Comparison of ENCODE assay signal across 19 cellular contexts in genomic region chr9:93476924-93477323, GRCh38.
"Had no signal": no experiment of that assay in that cellular context is flagged by ENCODE, and none has a peak within 500 bp of the region (broad histone marks: within the 10 kb centered on the region; RNA-seq: fewer than 3 reads in every experiment).

No MANE protein-coding gene starts in this region.

- DNase-seq: activated CD4-positive, alpha-beta T cell treated with anti-CD3 and anti-CD28 coated beads, Interleukin-2, amount 50 U/mL, for 4 hours; activated naive CD4-positive, alpha-beta T cell treated with Interleukin-2 at 50 U/mL for 16 hours; activated T-cell treated with anti-CD3 and anti-CD28 coated beads for 4 hours; cerebellar nuclear complex; effector CD8-positive, alpha-beta T cell; esophagus squamous epithelium; heart right ventricle; immature natural killer cell; kidney glomerular epithelial cell; left ventricle myocardium superior; naive thymus-derived CD8-positive, alpha-beta T cell; sigmoid colon; stimulated activated CD4-positive, alpha-beta T cell treated with anti-CD3 and anti-CD28 coated beads, Interleukin-4, amount 100 ng/mL, for 24 hours; T-helper 1 cell; T-helper 9 cell had no signal

- H3K27me3 Mint-ChIP-seq: activated T-helper 17 cell treated with anti-CD3 and anti-CD28 coated beads, Interleukin-2, amount 50 U/mL, for 72 hours; naive thymus-derived CD8-positive, alpha-beta T cell had no signal

- H3K4me1 ChIP-seq: breast epithelium had no signal

- H3K4me3 Mint-ChIP-seq: activated T-helper 17 cell treated with anti-CD3 and anti-CD28 coated beads, Interleukin-2, amount 50 U/mL, for 72 hours; immature natural killer cell; naive thymus-derived CD8-positive, alpha-beta T cell; stimulated activated effector memory CD8-positive, alpha-beta T cell treated with anti-CD3 and anti-CD28 coated beads, Interleukin-12 subunit alpha, Interleukin-12 subunit beta, amount 100 ng/mL, for 72 hours had no signal

- H3K9me3 ChIP-seq: breast epithelium, esophagus squamous epithelium, heart right ventricle, sigmoid colon, thoracic aorta had no signal

- ATAC-seq: activated T-helper 17 cell treated with anti-CD3 and anti-CD28 coated beads, Interleukin-2, amount 50 U/mL, for 72 hours; heart right ventricle; left ventricle myocardium superior; naive thymus-derived CD8-positive, alpha-beta T cell; stimulated activated effector memory CD8-positive, alpha-beta T cell treated with anti-CD3 and anti-CD28 coated beads, Interleukin-12 subunit alpha, Interleukin-12 subunit beta, amount 100 ng/mL, for 72 hours had no signal

- H3K4me3 ChIP-seq: breast epithelium, esophagus squamous epithelium, heart right ventricle, sigmoid colon, thoracic aorta had no signal

- H3K9me3 Mint-ChIP-seq: activated T-helper 17 cell treated with anti-CD3 and anti-CD28 coated beads, Interleukin-2, amount 50 U/mL, for 72 hours; immature natural killer cell; naive thymus-derived CD8-positive, alpha-beta T cell; stimulated activated effector memory CD8-positive, alpha-beta T cell treated with anti-CD3 and anti-CD28 coated beads, Interleukin-12 subunit alpha, Interleukin-12 subunit beta, amount 100 ng/mL, for 72 hours had no signal

- H3K27ac ChIP-seq: breast epithelium, esophagus squamous epithelium, heart right ventricle, thoracic aorta had no signal

- H3K27me3 ChIP-seq: breast epithelium, esophagus squamous epithelium, heart right ventricle, sigmoid colon had no signal

- H3K36me3 ChIP-seq: breast epithelium, thoracic aorta had no signal

- H3K27ac Mint-ChIP-seq: activated T-helper 17 cell treated with anti-CD3 and anti-CD28 coated beads, Interleukin-2, amount 50 U/mL, for 72 hours; stimulated activated effector memory CD8-positive, alpha-beta T cell treated with anti-CD3 and anti-CD28 coated beads, Interleukin-12 subunit alpha, Interleukin-12 subunit beta, amount 100 ng/mL, for 72 hours had no signal
